Comparison of ENCODE assay signal across 16 cellular contexts in the genomic region with DNA sequence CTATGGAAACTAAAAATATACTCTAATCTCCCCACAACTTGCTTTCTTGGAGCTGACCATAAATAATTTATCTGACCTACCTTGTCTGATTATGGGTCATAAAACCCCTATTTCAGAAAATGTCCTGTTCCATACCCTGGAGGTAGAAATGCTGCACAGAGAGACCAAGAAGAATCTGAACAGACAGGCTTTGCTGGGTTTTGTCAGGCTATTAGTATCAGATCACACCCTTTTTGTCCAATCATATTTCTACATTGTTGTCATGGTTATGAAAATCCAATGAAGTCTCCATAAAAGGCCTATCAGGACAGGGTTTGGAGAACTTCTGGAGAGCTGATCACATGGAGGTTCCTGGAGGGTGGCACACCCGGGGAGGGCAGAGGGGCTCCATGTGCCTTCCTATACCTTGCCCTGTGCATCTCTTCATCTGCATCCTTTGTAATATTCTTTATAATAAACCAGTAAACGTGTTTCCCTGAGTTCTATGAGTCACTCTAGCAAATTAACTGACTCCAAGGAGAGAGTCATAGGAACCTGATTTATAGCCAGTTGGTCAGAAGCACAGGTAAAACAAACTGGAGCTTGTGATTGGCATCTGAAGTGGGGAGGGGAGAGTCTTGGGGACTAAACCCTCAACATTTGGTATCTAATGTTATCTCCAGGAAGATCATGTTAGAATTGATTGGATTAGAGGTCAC.
"Had no signal": no experiment of that assay in that cellular context is flagged by ENCODE, and none has a peak within 500 bp of the region (broad histone marks: within the 10 kb centered on the region; RNA-seq: fewer than 3 reads in every experiment).

No MANE protein-coding gene starts in this region.

- DNase-seq: activated CD4-positive, alpha-beta T cell treated with anti-CD3 and anti-CD28 coated beads for 4 hours; activated CD8-positive, alpha-beta memory T cell treated with anti-CD3 and anti-CD28 coated beads, Interleukin-2, amount 50 U/mL, for 48 hours; activated naive CD4-positive, alpha-beta T cell treated with anti-CD3 and anti-CD28 coated beads, Interleukin-2, amount 10 ng/mL, durations not matched to agents 7 days and 5 days; adrenal gland; esophagus squamous epithelium; hypothalamus; spleen; stimulated activated naive CD8-positive, alpha-beta T cell treated with anti-CD3 and anti-CD28 coated beads, Interleukin-15, amount 100 ng/mL, for 72 hours; T-helper 2 cell; upper lobe of right lung had no signal

- H3K9ac ChIP-seq: neural progenitor cell had no signal

- ATAC-seq: sciatic nerve; stimulated activated naive CD8-positive, alpha-beta T cell treated with anti-CD3 and anti-CD28 coated beads, Interleukin-15, amount 100 ng/mL, for 72 hours; WTC11 had no signal

- H3K4me3 Mint-ChIP-seq: activated naive CD4-positive, alpha-beta T cell treated with anti-CD3 and anti-CD28 coated beads, Interleukin-2, amount 10 ng/mL, durations not matched to agents 7 days and 5 days; neural progenitor cell; stimulated activated naive CD8-positive, alpha-beta T cell treated with anti-CD3 and anti-CD28 coated beads, Interleukin-15, amount 100 ng/mL, for 72 hours; WTC11 had no signal

- H3K36me3 Mint-ChIP-seq: WTC11 had no signal

- H3K9me3 Mint-ChIP-seq: activated naive CD4-positive, alpha-beta T cell treated with anti-CD3 and anti-CD28 coated beads, Interleukin-2, amount 10 ng/mL, durations not matched to agents 7 days and 5 days; neural progenitor cell; stimulated activated naive CD8-positive, alpha-beta T cell treated with anti-CD3 and anti-CD28 coated beads, Interleukin-15, amount 100 ng/mL, for 72 hours; WTC11 had no signal

- H3K9me3 ChIP-seq: adrenal gland, esophagus squamous epithelium, spleen, upper lobe of right lung had no signal

- H3K27me3 ChIP-seq: adrenal gland, esophagus squamous epithelium, neural progenitor cell, spleen, upper lobe of right lung had no signal

- H3K4me1 ChIP-seq: adrenal gland, esophagus squamous epithelium, spleen, upper lobe of right lung had no signal

- H3K27ac ChIP-seq: adrenal gland, esophagus squamous epithelium, neural progenitor cell, spleen, upper lobe of right lung had no signal

- H3K4me3 ChIP-seq: adrenal gland, esophagus squamous epithelium, neural progenitor cell, spleen, upper lobe of right lung had no signal

- H3K4me1 Mint-ChIP-seq: activated naive CD4-positive, alpha-beta T cell treated with anti-CD3 and anti-CD28 coated beads, Interleukin-2, amount 10 ng/mL, durations not matched to agents 7 days and 5 days; stimulated activated naive CD8-positive, alpha-beta T cell treated with anti-CD3 and anti-CD28 coated beads, Interleukin-15, amount 100 ng/mL, for 72 hours; WTC11 had no signal

- H3K36me3 ChIP-seq: adrenal gland, neural progenitor cell had no signal

- H3K27me3 Mint-ChIP-seq: activated naive CD4-positive, alpha-beta T cell treated with anti-CD3 and anti-CD28 coated beads, Interleukin-2, amount 10 ng/mL, durations not matched to agents 7 days and 5 days; stimulated activated naive CD8-positive, alpha-beta T cell treated with anti-CD3 and anti-CD28 coated beads, Interleukin-15, amount 100 ng/mL, for 72 hours had no signal

- H3K4me2 ChIP-seq: neural progenitor cell had no signal

- FAIRE-seq: colon, endometrium, TTC549 had no signal

- H3K27ac Mint-ChIP-seq: activated naive CD4-positive, alpha-beta T cell treated with anti-CD3 and anti-CD28 coated beads, Interleukin-2, amount 10 ng/mL, durations not matched to agents 7 days and 5 days; neural progenitor cell; WTC11 had no signal

- H2AFZ ChIP-seq: neural progenitor cell had no signal
